Comparison of ENCODE assay signal across 8 cellular contexts in the genomic region with DNA sequence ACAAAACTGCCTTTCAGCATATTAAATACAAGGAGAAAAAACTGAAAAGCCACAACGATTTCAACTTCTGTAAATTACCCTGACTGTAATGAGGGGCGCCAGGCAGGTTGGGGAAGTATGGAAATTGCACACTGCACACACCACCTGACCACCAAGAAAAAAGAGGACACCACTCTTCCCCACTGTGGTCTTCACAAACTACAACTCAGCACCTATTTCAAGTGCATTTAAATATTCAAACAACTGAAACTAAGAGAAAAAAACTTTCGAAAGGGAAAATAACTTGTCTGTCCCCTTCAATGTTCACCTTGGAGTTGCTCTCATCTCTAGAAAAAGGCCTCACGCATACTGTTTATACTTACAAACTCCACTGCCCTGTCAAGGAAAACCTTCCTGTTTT. TPM values are rescaled to one million over a fixed set of nuclear protein-coding genes. Genes with fewer than 3 reads are reported as not detected.
DNase-seq lines count a peak whose midpoint lies in the region; ATAC-seq and TF ChIP-seq lines count a peak whose summit lies in the region.

No MANE protein-coding gene starts in this region.

- peak overlapping the region; percentile 95 for H3K4me2 ChIP-seq in PC-9

- TF ChIP-seq CTCF in AG04450 (IDR thresholded peaks at IDR 0.05; ENCODE audit: low read depth, low read length) (no peak), PC-9 (conservative IDR thresholded peaks at IDR 0.05) (no peak)

- H3K27me3 ChIP-seq in AG04450 (ENCODE audit: control insufficient read depth, insufficient read depth, low read length) (no peaks in the 10 kb centered on the region), PC-9 (ENCODE audit: insufficient read depth, low read depth) (no peaks in the 10 kb centered on the region)

- no peaks in the 10 kb centered on the region; the same call in 1 of the 2 replicates for H3K36me3 ChIP-seq in PC-9 (ENCODE audit: low read depth)

- CTCF ChIA-PET in AG04450 (lab: Charles Lee), result no interaction called here
- CTCF ChIA-PET in PC-9 (lab: Charles Lee), result no interaction called here

- H3K4me3 ChIP-seq in AG04450 (ENCODE audit: low read depth, low read length) (peak overlapping the region; percentile 85), PC-9 (peak overlapping the region; percentile 98)

- no peak overlapping the region for H2AFZ ChIP-seq in PC-9

- H4K20me1 ChIP-seq in PC-9 (ENCODE audit: insufficient read depth), result peaks cover 55% of the 10 kb centered on the region

- H3K9me2 ChIP-seq in PC-9 (ENCODE audit: insufficient read depth), result no peaks in the 10 kb centered on the region

- peaks cover 65% of the 10 kb centered on the region for H3K79me2 ChIP-seq in PC-9 (ENCODE audit: low read depth)

- ATAC-seq in GM21367 (IDR thresholded peaks at IDR 0.05; ENCODE audit: unreplicated experiment) (peak; percentile 39), HG02759 (IDR thresholded peaks at IDR 0.05; ENCODE audit: unreplicated experiment) (no peak)

- BruUV-seq in PC-9 (replicated peaks; lab: Mats Ljungman, UMichigan), result no TSS peak

- H3K4me1 ChIP-seq in PC-9 (replicated peaks; ENCODE audit: insufficient read depth), result peaks cover 14% of the 10 kb centered on the region; the same call in 1 of the 2 replicates

- POLR2A ChIA-PET in AG04450 (lab: Yijun Ruan, JAX), result no interaction called here
- POLR2A ChIA-PET in PC-9 (lab: Charles Lee; ENCODE audit: unreplicated experiment), result interaction anchor here (0.6 kb wide), 1 partner anchor 11 kb away, joined by 3 read pairs; no protein-coding TSS in a partner anchor

- H3K27ac ChIP-seq in AG04450 (ENCODE audit: low read depth, low read length) (no peak overlapping the region), PC-9 (peak overlapping the region; percentile 58), epithelial cell of prostate (peak overlapping the region; percentile 97)

- peaks cover 9% of the 10 kb centered on the region; the same call in 1 of the 2 replicates for H3F3A ChIP-seq in PC-9 (ENCODE audit: insufficient read depth, low read depth)

- DNase-seq in AG04450 (ENCODE audit: low read depth, low spot score) (no peak), PC-9 (no peak), epithelial cell of prostate (ENCODE audit: low read depth, low spot score) (no peak), pons (ENCODE audit: low spot score) (peak; percentile 37), NCI-H446 (lab: John Stamatoyannopoulos, UW) (no peak), glomerular visceral epithelial cell (ENCODE audit: extremely low spot score) (no peak)

- intact Hi-C loops in PC-9 (cut with micrococcal nuclease; ENCODE audit: unreplicated experiment), result no loop called here

- no peaks in the 10 kb centered on the region for H3K9me3 ChIP-seq in AG04450 (ENCODE audit: control insufficient read depth, insufficient read depth, low read length)
- no peaks in the 10 kb centered on the region for H3K9me3 ChIP-seq in PC-9 (ENCODE audit: insufficient read depth, low read depth)

RNA-seq across cellular contexts. Expression of a gene that starts 1.5 kb away (rescaled TPM):
- polyA plus RNA-seq in AG04450 (2011; rRNA removed), result 33.5 and 34.0 TPM in 2 replicates
- polyA minus RNA-seq in AG04450 (2011; rRNA and poly(A)+ RNA removed), result 56.4 and 73.5 TPM in 2 replicates
- 93.4 and 109 TPM in 2 replicates for total RNA-seq in PC-9 (2021)

RNA-seq across cellular contexts. Expression of a gene that starts 58.3 kb away (rescaled TPM):
- 33.4 and 34.9 TPM in 2 replicates for polyA plus RNA-seq in AG04450 (2011; rRNA removed)
- polyA minus RNA-seq in AG04450 (2011; rRNA and poly(A)+ RNA removed), result 26.9 and 27.4 TPM in 2 replicates
- total RNA-seq in PC-9 (2021), result 62.5 and 74.1 TPM in 2 replicates
